14 cellular contexts compared by ENCODE assay signal in the genomic region with DNA sequence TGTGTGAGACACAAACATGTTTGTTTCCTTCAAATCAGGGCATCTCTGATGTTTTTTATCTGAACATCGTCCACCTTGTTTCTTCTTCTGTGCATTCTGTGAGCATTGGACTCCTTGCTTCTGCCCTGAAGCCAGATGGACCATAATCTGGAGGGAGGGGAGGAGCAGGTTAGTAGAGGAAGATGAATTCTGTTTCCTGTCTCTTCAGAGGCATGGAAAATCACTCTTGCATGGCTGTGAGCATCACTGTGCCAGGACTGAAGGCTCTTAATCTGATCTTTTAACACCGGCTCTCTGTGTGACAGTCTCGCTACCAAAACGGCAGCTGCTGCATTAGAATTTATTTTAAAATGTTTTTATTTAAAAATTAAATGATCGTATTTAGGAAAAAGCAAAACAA.
"Had no signal": no experiment of that assay in that cellular context is flagged by ENCODE, and none has a peak within 500 bp of the region (broad histone marks: within the 10 kb centered on the region; RNA-seq: fewer than 3 reads in every experiment).

No MANE protein-coding gene starts in this region.

- DNase-seq: activated CD4-positive, alpha-beta T cell treated with anti-CD3 and anti-CD28 coated beads, Interleukin-2, amount 10 ng/mL, durations not matched to agents 24 days and 14 days; activated CD8-positive, alpha-beta memory T cell treated with anti-CD3 and anti-CD28 coated beads for 24 hours; activated naive CD8-positive, alpha-beta T cell treated with anti-CD3 and anti-CD28 coated beads, Interleukin-2, amount 10 ng/mL, durations not matched to agents 7 days and 5 days; endodermal cell; islet precursor cell; naive B cell; posterior cingulate gyrus; T-helper 17 cell; thyroid gland had no signal

- H3K27ac ChIP-seq: breast epithelium, hepatocyte, thyroid gland had no signal

- H3K27ac Mint-ChIP-seq: activated CD4-positive, alpha-beta T cell treated with anti-CD3 and anti-CD28 coated beads, Interleukin-2, amount 10 ng/mL, durations not matched to agents 24 days and 14 days; activated naive CD8-positive, alpha-beta T cell treated with anti-CD3 and anti-CD28 coated beads, Interleukin-2, amount 10 ng/mL, durations not matched to agents 7 days and 5 days; endodermal cell; T-helper 17 cell had no signal

- H3K9me3 ChIP-seq: breast epithelium, thyroid gland had no signal

- ATAC-seq: stimulated activated effector memory CD8-positive, alpha-beta T cell treated with anti-CD3 and anti-CD28 coated beads, Interleukin-12 subunit alpha, Interleukin-12 subunit beta, amount 100 ng/mL, for 72 hours; T-helper 17 cell had no signal

- H3K4me1 ChIP-seq: breast epithelium had no signal

- H3K4me2 ChIP-seq: hepatocyte had no signal

- H3K27me3 ChIP-seq: breast epithelium, dorsolateral prefrontal cortex, hepatocyte, thyroid gland had no signal

- H3K4me3 Mint-ChIP-seq: activated CD4-positive, alpha-beta T cell treated with anti-CD3 and anti-CD28 coated beads, Interleukin-2, amount 10 ng/mL, durations not matched to agents 24 days and 14 days; activated naive CD8-positive, alpha-beta T cell treated with anti-CD3 and anti-CD28 coated beads, Interleukin-2, amount 10 ng/mL, durations not matched to agents 7 days and 5 days; endodermal cell; stimulated activated effector memory CD8-positive, alpha-beta T cell treated with anti-CD3 and anti-CD28 coated beads, Interleukin-12 subunit alpha, Interleukin-12 subunit beta, amount 100 ng/mL, for 72 hours; T-helper 17 cell had no signal

- H3K36me3 ChIP-seq: breast epithelium, thyroid gland had no signal

- H3K4me3 ChIP-seq: breast epithelium, dorsolateral prefrontal cortex, hepatocyte, lung, thyroid gland had no signal

- H3K27me3 Mint-ChIP-seq: activated CD4-positive, alpha-beta T cell treated with anti-CD3 and anti-CD28 coated beads, Interleukin-2, amount 10 ng/mL, durations not matched to agents 24 days and 14 days; activated naive CD8-positive, alpha-beta T cell treated with anti-CD3 and anti-CD28 coated beads, Interleukin-2, amount 10 ng/mL, durations not matched to agents 7 days and 5 days; naive B cell; T-helper 17 cell had no signal

- H2AFZ ChIP-seq: hepatocyte had no signal

- H3K9me3 Mint-ChIP-seq: activated CD4-positive, alpha-beta T cell treated with anti-CD3 and anti-CD28 coated beads, Interleukin-2, amount 10 ng/mL, durations not matched to agents 24 days and 14 days; activated naive CD8-positive, alpha-beta T cell treated with anti-CD3 and anti-CD28 coated beads, Interleukin-2, amount 10 ng/mL, durations not matched to agents 7 days and 5 days; endodermal cell; naive B cell; stimulated activated effector memory CD8-positive, alpha-beta T cell treated with anti-CD3 and anti-CD28 coated beads, Interleukin-12 subunit alpha, Interleukin-12 subunit beta, amount 100 ng/mL, for 72 hours had no signal
